8 cellular contexts compared by ENCODE assay signal in genomic region chr10:68988530-68989316, GRCh38. TPM values are rescaled to one million over a fixed set of nuclear protein-coding genes. Genes with fewer than 3 reads are reported as not detected.
A peak's percentile ranks its signal among the peaks of the same experiment; 100 is the strongest.
DNase-seq lines count a peak whose midpoint lies in the region; ATAC-seq and TF ChIP-seq lines count a peak whose summit lies in the region.

TSS of gene KIFBP (plus strand) at chr10:68988803. CDS start at chr10:68988833, 30 bp downstream.

- peak within 1 kb of the TSS; percentile 0 for H4K91ac ChIP-seq in trophoblast cell (ENCODE audit: low read depth, low read length)

- 0% methylated on average over 62 of the region's 62 CpGs for WGBS in adipose tissue, 3 donors
- no CpG with 5 or more reads among the region's 62 CpGs for WGBS in trophoblast cell (ENCODE audit: extremely low coverage, insufficient coverage, insufficient read length)
- WGBS in transverse colon (ENCODE audit: low coverage in 1 of 2), 2 donors = 2% methylated on average over 35 of the region's 62 CpGs; no CpG with 5 or more reads in 1 of the 2 donors

- H2BK120ac ChIP-seq in trophoblast cell (ENCODE audit: insufficient read depth, low read length, poor library complexity) = peak within 1 kb of the TSS; percentile 10

- peaks cover 10% of the 10 kb centered on the region for H3K36me3 Mint-ChIP-seq in T-cell

- H3K27ac ChIP-seq in adipose tissue (ENCODE audit: low read depth, low read length) (no peak within 1 kb of the TSS), trophoblast cell (ENCODE audit: low read depth, low read length) (peak within 1 kb of the TSS; percentile 30), transverse colon (peak within 1 kb of the TSS; percentile 88 to 93 (median 89))

- H2BK5ac ChIP-seq in trophoblast cell (ENCODE audit: low read depth, low read length, poor library complexity) = peak within 1 kb of the TSS; percentile 38

- H3K9ac ChIP-seq in trophoblast cell (ENCODE audit: low read length) = peak within 1 kb of the TSS; percentile 81

- peak within 1 kb of the TSS; percentile 92 for H3K4me2 ChIP-seq in trophoblast cell (ENCODE audit: low read length)

- H2BK12ac ChIP-seq in trophoblast cell (ENCODE audit: low read length) = no peak within 1 kb of the TSS

- CTCF ChIA-PET in T-cell (lab: Charles Lee) = interaction anchor here (0.6 to 2.4 kb wide), 5 partner anchors 12 to 140 kb away, joined by 3 to 10 read pairs (median 4); partner anchors contain the start of gene DDX21 (in 1 of the 2)

- H3K4me1 Mint-ChIP-seq in T-cell = peaks cover 57 to 59% (median 58%) of the 10 kb centered on the region in 3 donors

- no peaks in the 10 kb centered on the region for H3K27me3 ChIP-seq in trophoblast cell (ENCODE audit: insufficient read depth, low read length)
- no peaks in the 10 kb centered on the region for H3K27me3 ChIP-seq in transverse colon

- H3K4me3 Mint-ChIP-seq in T-cell = peak within 1 kb of the TSS; percentile 97 to 99 (median 99)

- H3K4me3 ChIP-seq in trophoblast cell (ENCODE audit: low read depth, low read length) (peak within 1 kb of the TSS; percentile 90), transverse colon (peak within 1 kb of the TSS; percentile 68 to 89 (median 74))

- peak within 1 kb of the TSS; percentile 65 for H2AFZ ChIP-seq in trophoblast cell (ENCODE audit: insufficient read depth, low read length, poor library complexity)

- H3K36me3 ChIP-seq in trophoblast cell (ENCODE audit: control insufficient read depth in 1 of 2, insufficient read depth in 2 of 2, low read length in 2 of 2) (no peaks in the 10 kb centered on the region), transverse colon (no peaks in the 10 kb centered on the region)

- peak; percentile 41 for TF ChIP-seq CTCF in GM12874 (IDR thresholded peaks at IDR 0.05; ENCODE audit: insufficient read depth, low read depth, low read length)
- peak in 4 of 5 experiments; percentile 20 to 47 (median 36) for TF ChIP-seq CTCF in transverse colon (IDR thresholded peaks at IDR 0.05)

- peaks cover 3% of the 10 kb centered on the region for H3K79me2 ChIP-seq in trophoblast cell (ENCODE audit: control insufficient read depth, insufficient read depth, low read length, poor library complexity)

- no peaks in the 10 kb centered on the region for H3K9me3 Mint-ChIP-seq in T-cell

- H3K18ac ChIP-seq in trophoblast cell (ENCODE audit: low read length) = peak within 1 kb of the TSS; percentile 63

- ATAC-seq in HG02763 (IDR thresholded peaks at IDR 0.05; ENCODE audit: unreplicated experiment) (peak; percentile 81), T-cell (replicated peaks in 1 of 4) (peak; percentile 83 to 90 (median 86))

- peak within 1 kb of the TSS; percentile 56 for H4K8ac ChIP-seq in trophoblast cell (ENCODE audit: low read depth, low read length)

- H3K79me1 ChIP-seq in trophoblast cell (ENCODE audit: low read length) = peaks cover 3% of the 10 kb centered on the region

- H3K4ac ChIP-seq in trophoblast cell (ENCODE audit: low read depth, low read length) = peak within 1 kb of the TSS; percentile 95

- H4K12ac ChIP-seq in trophoblast cell (ENCODE audit: low read depth, low read length) = peak within 1 kb of the TSS; percentile 85

- POLR2A ChIA-PET in T-cell (lab: Charles Lee) = interaction anchor here in 1 of 2 donors (0.6 to 1.4 kb wide), 3 partner anchors 32 to 102 kb away, joined by 3 to 9 read pairs (median 3); partner anchors contain the start of gene DDX21

- peak within 1 kb of the TSS; percentile 94 to 97 for H3K27ac Mint-ChIP-seq in T-cell

- peak within 1 kb of the TSS; percentile 41 for H3K14ac ChIP-seq in trophoblast cell (ENCODE audit: low read length)

- no peak for TF ChIP-seq EP300 in transverse colon (IDR thresholded peaks at IDR 0.05; ENCODE audit: low read depth)

- intact Hi-C loops in cardiac septum (cut with DNase I) (no loop called here), transverse colon (cut with DNase I; ENCODE audit: low total_unique reads) (no loop called here)

- no peaks in the 10 kb centered on the region for H3K27me3 Mint-ChIP-seq in T-cell

- H3K23ac ChIP-seq in trophoblast cell (ENCODE audit: low read length) = no peak within 1 kb of the TSS

- H3K4me1 ChIP-seq in trophoblast cell (ENCODE audit: control insufficient read depth in 1 of 2, insufficient read depth in 2 of 2, low read length in 2 of 2) (peaks cover 0 to 4% of the 10 kb centered on the region in 2 experiments), transverse colon (peaks cover 5 to 45% (median 33%) of the 10 kb centered on the region in 4 donors)

- peak; percentile 93 for TF ChIP-seq POLR2A in transverse colon (IDR thresholded peaks at IDR 0.05)

- peak within 1 kb of the TSS; percentile 74 for H2AK5ac ChIP-seq in trophoblast cell (ENCODE audit: low read length)

- in situ Hi-C loops in transverse colon (cut with MboI; ENCODE audit: low pct_ligation_motif_present in 1 of 4, low pct_unique_long_range_greater_than_20kb in 1 of 4, low sequenced_read_pairs in 3 of 4) = loop anchor here in 3 of 4 donors (25.0 kb wide), 2 partner anchors 124 to 399 kb away; partner anchors contain the start of gene VPS26A (in 1 of the 3)

- DNase-seq in NCI-H1417 (lab: John Stamatoyannopoulos, UW) = peak; percentile 88 to 97 (median 89)
- peak; percentile 52 to 85 (median 73) for DNase-seq in T-cell
- peak; percentile 97 for DNase-seq in cardiac septum (ENCODE audit: low spot score)
- DNase-seq in trophoblast cell = peak; percentile 92 to 97
- DNase-seq in transverse colon = peak; percentile 94

- H3K9me3 ChIP-seq in trophoblast cell (ENCODE audit: insufficient read depth, low read depth, low read length) = no peaks in the 10 kb centered on the region
- no peaks in the 10 kb centered on the region for H3K9me3 ChIP-seq in transverse colon

RNA-seq across cellular contexts. Expression of gene KIFBP, which starts in this region (rescaled TPM):
- total RNA-seq in T-cell (10 to 100 TPM in 3 of 5 donors, 1 to 10 TPM in 2; 5.9 to 15.2 (median 13.2) TPM), cardiac septum (54.9 TPM), transverse colon (10 to 100 TPM; 20.2 to 31.2 (median 22.6) TPM)
- polyA plus RNA-seq in adipose tissue = 10 to 100 TPM in 2 of 3 donors, 1 to 10 TPM in 1; 7.0 to 22.3 (median 17.9) TPM
- 17.9 and 18.2 TPM in 2 replicates for polyA plus RNA-seq in trophoblast cell (2013)
